ENCODE assay signal across 6 cellular contexts in the genomic region with DNA sequence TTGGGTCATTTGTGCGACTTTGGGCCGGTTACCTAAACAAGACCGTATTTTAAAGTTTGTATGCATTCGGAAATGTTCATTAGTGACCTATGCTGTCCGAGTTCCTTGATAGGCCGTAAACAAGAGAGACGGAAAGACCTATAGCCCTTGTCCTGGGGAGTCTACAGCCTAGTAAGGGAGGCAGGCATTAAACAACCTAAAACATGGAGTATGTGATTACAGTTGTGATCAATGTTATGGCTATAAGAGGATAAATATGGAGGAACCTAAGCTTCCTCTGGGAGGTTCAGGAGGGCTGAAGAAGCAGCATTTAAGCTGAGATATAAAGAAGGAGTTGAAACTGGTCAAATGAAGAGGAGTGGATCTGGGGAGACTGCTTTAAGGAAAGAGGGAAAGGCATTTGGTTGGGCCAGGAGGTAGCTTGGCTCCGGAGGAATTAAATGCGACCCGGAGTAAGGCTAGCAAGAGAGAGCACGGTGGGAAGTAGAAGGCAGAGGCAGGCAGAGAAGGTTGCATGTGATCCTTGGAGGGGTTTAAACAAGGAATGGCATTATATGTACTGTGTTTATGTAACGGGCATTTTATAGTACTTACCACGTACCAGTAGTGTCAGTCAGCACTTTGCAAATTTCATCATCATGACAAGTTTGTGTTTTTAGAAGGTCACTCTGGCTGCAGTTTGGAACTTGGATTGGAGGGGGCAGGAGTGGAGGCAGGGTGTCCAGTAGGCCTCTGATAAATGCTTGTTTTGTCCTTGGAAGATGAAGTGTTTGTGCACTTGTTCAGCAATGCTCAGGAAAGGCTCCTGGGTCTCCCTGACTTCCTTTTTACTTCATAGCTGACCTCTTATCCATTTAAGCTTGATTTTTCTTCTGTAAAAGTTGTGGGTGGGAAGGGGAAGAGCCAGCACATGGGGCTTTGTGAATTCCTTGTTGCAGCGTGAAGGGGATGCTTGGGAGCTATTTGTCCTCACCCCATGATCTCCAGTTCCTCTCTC. TPM values are rescaled to one million over a fixed set of nuclear protein-coding genes. Genes with fewer than 3 reads are reported as not detected.
DNase-seq lines count a peak whose midpoint lies in the region; ATAC-seq and TF ChIP-seq lines count a peak whose summit lies in the region.

No MANE protein-coding gene starts in this region.

- peak overlapping the region; percentile 83 to 95 (median 94) for H3K4me3 ChIP-seq in skeletal muscle tissue (ENCODE audit: low read length in 3 of 3)

- ATAC-seq in GM18867 (IDR thresholded peaks at IDR 0.05; ENCODE audit: unreplicated experiment) (no peak), GM19035 (IDR thresholded peaks at IDR 0.05; ENCODE audit: unreplicated experiment) (no peak)

- CTCF ChIA-PET in activated CD4-positive, alpha-beta T cell treated with anti-CD3 and anti-CD28 coated beads, Interleukin-2, amount 10 ng/mL, durations not matched to agents 7 days and 5 days (lab: Charles Lee): interaction anchor here (1.2 to 5.3 kb wide), 6 partner anchors 9 to 181 kb away, joined by 3 to 34 read pairs (median 6); partner anchors contain the start of gene ZFYVE27

- peak overlapping the region; percentile 38 for H3K27ac Mint-ChIP-seq in activated CD4-positive, alpha-beta T cell treated with anti-CD3 and anti-CD28 coated beads, Interleukin-2, amount 10 ng/mL, durations not matched to agents 7 days and 5 days
- peak overlapping the region; percentile 32 for H3K27ac Mint-ChIP-seq in endothelial cell (ENCODE audit: unreplicated experiment)

- H3K36me3 Mint-ChIP-seq in activated CD4-positive, alpha-beta T cell treated with anti-CD3 and anti-CD28 coated beads, Interleukin-2, amount 10 ng/mL, durations not matched to agents 7 days and 5 days (ENCODE audit: low read depth): no peaks in the 10 kb centered on the region
- no peaks in the 10 kb centered on the region for H3K36me3 Mint-ChIP-seq in endothelial cell (ENCODE audit: low read depth, unreplicated experiment)

- peak overlapping the region; percentile 71 for H3K27ac ChIP-seq in skeletal muscle tissue (ENCODE audit: low read depth, low read length)

- POLR2A ChIA-PET in activated CD4-positive, alpha-beta T cell treated with anti-CD3 and anti-CD28 coated beads, Interleukin-2, amount 10 ng/mL, durations not matched to agents 7 days and 5 days (lab: Charles Lee): no interaction called here

- no peaks in the 10 kb centered on the region for H3K36me3 ChIP-seq in skeletal muscle tissue (ENCODE audit: control insufficient read depth in 3 of 3, insufficient read depth in 3 of 3, low read length in 3 of 3)

- TF ChIP-seq CTCF in endothelial cell (IDR thresholded peaks at IDR 0.05; ENCODE audit: unreplicated experiment): no peak

- H3K9me3 ChIP-seq in skeletal muscle tissue (ENCODE audit: control insufficient read depth in 3 of 3, low read length in 3 of 3): no peaks in the 10 kb centered on the region

- H3K4me1 Mint-ChIP-seq in activated CD4-positive, alpha-beta T cell treated with anti-CD3 and anti-CD28 coated beads, Interleukin-2, amount 10 ng/mL, durations not matched to agents 7 days and 5 days: peaks cover 13% of the 10 kb centered on the region
- H3K4me1 Mint-ChIP-seq in endothelial cell (ENCODE audit: unreplicated experiment): peaks cover 17% of the 10 kb centered on the region

- H3K9ac ChIP-seq in skeletal muscle tissue (ENCODE audit: low read depth in 1 of 3, low read length in 3 of 3): peak overlapping the region; percentile 85 to 96 (median 95)

- H3K9me3 Mint-ChIP-seq in activated CD4-positive, alpha-beta T cell treated with anti-CD3 and anti-CD28 coated beads, Interleukin-2, amount 10 ng/mL, durations not matched to agents 7 days and 5 days: no peaks in the 10 kb centered on the region
- H3K9me3 Mint-ChIP-seq in endothelial cell (ENCODE audit: unreplicated experiment): no peaks in the 10 kb centered on the region

- no peak for DNase-seq in activated CD4-positive, alpha-beta T cell treated with anti-CD3 and anti-CD28 coated beads, Interleukin-2, amount 10 ng/mL, durations not matched to agents 7 days and 5 days
- no peak for DNase-seq in activated CD4-positive, alpha-beta T cell treated with anti-CD3 and anti-CD28 coated beads for 4 hours
- no peak for DNase-seq in endothelial cell (ENCODE audit: low spot score)

- no peaks in the 10 kb centered on the region for H3K27me3 Mint-ChIP-seq in activated CD4-positive, alpha-beta T cell treated with anti-CD3 and anti-CD28 coated beads, Interleukin-2, amount 10 ng/mL, durations not matched to agents 7 days and 5 days
- H3K27me3 Mint-ChIP-seq in endothelial cell (ENCODE audit: unreplicated experiment): peaks cover 6% of the 10 kb centered on the region

- H3K4me3 Mint-ChIP-seq in activated CD4-positive, alpha-beta T cell treated with anti-CD3 and anti-CD28 coated beads, Interleukin-2, amount 10 ng/mL, durations not matched to agents 7 days and 5 days: peak overlapping the region; percentile 76
- peak overlapping the region; percentile 57 for H3K4me3 Mint-ChIP-seq in endothelial cell (ENCODE audit: unreplicated experiment)

- no peaks in the 10 kb centered on the region for H3K27me3 ChIP-seq in skeletal muscle tissue (ENCODE audit: control insufficient read depth in 3 of 3, insufficient read depth in 3 of 3, low read length in 3 of 3)

- peaks cover 36 to 48% (median 39%) of the 10 kb centered on the region in 3 donors for H3K4me1 ChIP-seq in skeletal muscle tissue (ENCODE audit: control insufficient read depth in 3 of 3, insufficient read depth in 3 of 3, low read length in 3 of 3)

RNA-seq across cellular contexts. Expression of gene AVPI1, which starts 1.0 kb away (rescaled TPM):
- total RNA-seq in activated CD4-positive, alpha-beta T cell treated with anti-CD3 and anti-CD28 coated beads, Interleukin-2, amount 10 ng/mL, durations not matched to agents 7 days and 5 days: under 1 TPM; 0.58 to 0.94 TPM
- 0.67 TPM for total RNA-seq in endothelial cell (ENCODE audit: unreplicated experiment)
- 5.2 TPM for total RNA-seq in skeletal muscle tissue

RNA-seq across cellular contexts. Expression of gene MARVELD1, which starts 25.4 kb away (rescaled TPM):
- 1 to 10 TPM; 1.3 to 1.8 TPM for total RNA-seq in activated CD4-positive, alpha-beta T cell treated with anti-CD3 and anti-CD28 coated beads, Interleukin-2, amount 10 ng/mL, durations not matched to agents 7 days and 5 days
- total RNA-seq in endothelial cell (ENCODE audit: unreplicated experiment): 21.0 TPM
- total RNA-seq in skeletal muscle tissue: 17.2 TPM

RNA-seq across cellular contexts. Expression of gene PI4K2A, which starts 47.6 kb away (rescaled TPM):
- total RNA-seq in activated CD4-positive, alpha-beta T cell treated with anti-CD3 and anti-CD28 coated beads, Interleukin-2, amount 10 ng/mL, durations not matched to agents 7 days and 5 days: 10 to 100 TPM in 1 of 2 experiments, 1 to 10 TPM in 1; 9.9 to 10.1 TPM
- total RNA-seq in endothelial cell (ENCODE audit: unreplicated experiment) (35.4 TPM), skeletal muscle tissue (5.2 TPM)

RNA-seq across cellular contexts. Expression of gene ZFYVE27, which starts 48.8 kb away (rescaled TPM):
- 10 to 100 TPM; 23.9 to 31.9 TPM for total RNA-seq in activated CD4-positive, alpha-beta T cell treated with anti-CD3 and anti-CD28 coated beads, Interleukin-2, amount 10 ng/mL, durations not matched to agents 7 days and 5 days
- total RNA-seq in endothelial cell (ENCODE audit: unreplicated experiment) (19.2 TPM), skeletal muscle tissue (8.4 TPM)

RNA-seq across cellular contexts. Expression of gene MORN4, which starts 54.8 kb away (rescaled TPM):
- total RNA-seq in activated CD4-positive, alpha-beta T cell treated with anti-CD3 and anti-CD28 coated beads, Interleukin-2, amount 10 ng/mL, durations not matched to agents 7 days and 5 days: 1 to 10 TPM; 1.2 to 1.3 TPM
- total RNA-seq in endothelial cell (ENCODE audit: unreplicated experiment) (10.9 TPM), skeletal muscle tissue (1.0 TPM)
